In the genomic region with DNA sequence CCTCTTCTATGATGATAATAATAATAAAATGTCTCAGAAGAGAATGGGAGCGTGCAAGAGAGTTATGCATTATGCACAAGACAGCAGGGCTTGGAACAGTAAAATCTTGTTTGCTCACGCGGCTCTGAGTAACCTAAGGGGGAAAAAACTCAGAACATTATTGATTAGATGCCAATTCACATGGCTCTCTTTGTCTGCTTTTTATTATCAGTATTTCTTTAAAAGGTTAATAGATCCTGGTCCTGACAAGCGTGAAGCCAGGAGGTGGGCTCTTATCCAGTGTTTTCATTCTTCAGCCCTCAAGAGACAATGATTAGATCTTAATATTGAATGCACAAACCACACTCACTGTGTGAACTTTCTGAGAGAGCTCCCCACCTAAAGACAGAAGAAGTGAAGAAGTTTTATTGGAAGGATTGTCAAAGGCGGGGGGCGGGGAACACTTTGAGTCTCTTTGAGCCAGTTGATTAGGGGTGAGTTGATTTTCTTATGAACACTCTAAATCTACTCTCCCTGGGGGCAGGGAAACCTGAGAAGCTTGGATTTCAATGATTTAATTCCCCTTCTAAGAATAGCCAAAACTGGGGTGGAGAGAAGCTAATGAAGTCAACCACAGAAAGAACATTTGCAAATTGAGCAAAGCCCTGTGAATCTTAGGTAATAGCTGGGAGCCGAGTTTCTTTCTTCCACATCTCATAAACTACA, we compare ENCODE assay signal across 25 cellular contexts.
"Had no signal": no experiment of that assay in that cellular context is flagged by ENCODE, and none has a peak within 500 bp of the region (broad histone marks: within the 10 kb centered on the region; RNA-seq: fewer than 3 reads in every experiment).

No MANE protein-coding gene starts in this region.

- H3K27ac Mint-ChIP-seq: activated CD8-positive, alpha-beta T cell treated with anti-CD3 and anti-CD28 coated beads for 36 hours; activated naive CD8-positive, alpha-beta T cell treated with anti-CD3 and anti-CD28 coated beads, Interleukin-2, amount 10 ng/mL, durations not matched to agents 7 days and 5 days; activated T-helper 17 cell treated with anti-CD3 and anti-CD28 coated beads, Interleukin-2, amount 50 U/mL, for 72 hours; endodermal cell; memory B cell; naive B cell had no signal

- H3K36me3 ChIP-seq: brain microvascular endothelial cell, colonic mucosa, neutrophil, tibial nerve had no signal

- DNase-seq: activated CD4-positive, alpha-beta T cell treated with anti-CD3 and anti-CD28 coated beads for 48 hours; activated CD4-positive, CD25-positive, alpha-beta regulatory T cell; activated CD8-positive, alpha-beta T cell treated with anti-CD3 and anti-CD28 coated beads for 36 hours; activated naive CD4-positive, alpha-beta T cell; activated naive CD8-positive, alpha-beta T cell treated with anti-CD3 and anti-CD28 coated beads, Interleukin-2, amount 10 ng/mL, durations not matched to agents 7 days and 5 days; activated T-cell treated with anti-CD3 and anti-CD28 coated beads, Interleukin-2, amount 50 U/mL, for 1 hour; brain microvascular endothelial cell; colonic mucosa; endodermal cell; mucosa of descending colon; naive B cell; retina; stimulated activated CD4-positive, alpha-beta T cell treated with anti-CD3 and anti-CD28 coated beads, Interleukin-12 subunit alpha, Interleukin-12 subunit beta, amount 100 ng/mL, for 4 hours; stimulated activated CD4-positive, alpha-beta T cell treated with anti-CD3 and anti-CD28 coated beads, Interleukin-1b, Interleukin-23, amount 100 ng/mL, for 48 hours; stimulated activated naive CD4-positive, alpha-beta T cell treated with Interleukin-2 at 50 U/mL for 16 hours; substantia nigra; T-helper 1 cell; T-helper 9 cell had no signal

- FAIRE-seq: urothelium cell line had no signal

- H3K27me3 ChIP-seq: brain microvascular endothelial cell, colonic mucosa, neutrophil, tibial nerve had no signal

- H3K4me3 Mint-ChIP-seq: activated CD8-positive, alpha-beta T cell treated with anti-CD3 and anti-CD28 coated beads for 36 hours; activated naive CD8-positive, alpha-beta T cell treated with anti-CD3 and anti-CD28 coated beads, Interleukin-2, amount 10 ng/mL, durations not matched to agents 7 days and 5 days; activated T-helper 17 cell treated with anti-CD3 and anti-CD28 coated beads, Interleukin-2, amount 50 U/mL, for 72 hours; central memory CD8-positive, alpha-beta T cell; endodermal cell; memory B cell had no signal

- H3K4me3 ChIP-seq: colonic mucosa, mucosa of descending colon, tibial nerve had no signal

- H3K9me3 ChIP-seq: colonic mucosa, mucosa of descending colon, neutrophil, tibial nerve had no signal

- H3K4me1 ChIP-seq: colonic mucosa had no signal

- H3K36me3 Mint-ChIP-seq: activated naive CD8-positive, alpha-beta T cell treated with anti-CD3 and anti-CD28 coated beads, Interleukin-2, amount 10 ng/mL, durations not matched to agents 7 days and 5 days; memory B cell had no signal

- ATAC-seq: activated CD8-positive, alpha-beta T cell treated with anti-CD3 and anti-CD28 coated beads for 36 hours; activated T-helper 17 cell treated with anti-CD3 and anti-CD28 coated beads, Interleukin-2, amount 50 U/mL, for 72 hours; mucosa of descending colon had no signal

- H3K9me3 Mint-ChIP-seq: central memory CD8-positive, alpha-beta T cell; endodermal cell had no signal

- H3K27me3 Mint-ChIP-seq: activated CD8-positive, alpha-beta T cell treated with anti-CD3 and anti-CD28 coated beads for 36 hours; activated naive CD8-positive, alpha-beta T cell treated with anti-CD3 and anti-CD28 coated beads, Interleukin-2, amount 10 ng/mL, durations not matched to agents 7 days and 5 days; activated T-helper 17 cell treated with anti-CD3 and anti-CD28 coated beads, Interleukin-2, amount 50 U/mL, for 72 hours; central memory CD8-positive, alpha-beta T cell; memory B cell; naive B cell had no signal

- H3K4me1 Mint-ChIP-seq: activated naive CD8-positive, alpha-beta T cell treated with anti-CD3 and anti-CD28 coated beads, Interleukin-2, amount 10 ng/mL, durations not matched to agents 7 days and 5 days; activated T-helper 17 cell treated with anti-CD3 and anti-CD28 coated beads, Interleukin-2, amount 50 U/mL, for 72 hours; memory B cell; naive B cell had no signal

- H3K27ac ChIP-seq: brain microvascular endothelial cell, colonic mucosa, epithelial cell of prostate, neutrophil had no signal
